Comparison of ENCODE assay signal across 8 cellular contexts in genomic region chr9:127980706-127981558, GRCh38. TPM values are rescaled to one million over a fixed set of nuclear protein-coding genes. Genes with fewer than 3 reads are reported as not detected.
A peak's percentile ranks its signal among the peaks of the same experiment; 100 is the strongest.
DNase-seq lines count a peak whose midpoint lies in the region; ATAC-seq, FAIRE-seq and TF ChIP-seq lines count a peak whose summit lies in the region.

EEIG1 (minus strand) TSS chr9:127980989; CDS start chr9:127980137, 852 bp downstream.

- peak in 1 of 3 experiments; percentile 21 for TF ChIP-seq CTCF in esophagus muscularis mucosa (IDR thresholded peaks at IDR 0.05)

- no peak for TF ChIP-seq EP300 in esophagus muscularis mucosa (IDR thresholded peaks at IDR 0.05)

- TF ChIP-seq POLR2A in esophagus muscularis mucosa (IDR thresholded peaks at IDR 0.05; ENCODE audit: low read depth) = no peak

- FAIRE-seq in RCC 7860 (lab: Jason Lieb, UNC) = no peak

- no peaks in the 10 kb centered on the region for H3K27me3 ChIP-seq in esophagus muscularis mucosa

- peak; percentile 77 for ATAC-seq in GM21737 (IDR thresholded peaks at IDR 0.05; ENCODE audit: unreplicated experiment)

- peaks cover 6% of the 10 kb centered on the region; the same call in 1 of the 2 replicates for H3K36me3 ChIP-seq in KOPT-K1 (ENCODE audit: insufficient read depth, low read length)
- no peaks in the 10 kb centered on the region for H3K36me3 ChIP-seq in esophagus muscularis mucosa

- peak; percentile 87 for DNase-seq in DMS79 (lab: John Stamatoyannopoulos, UW)
- DNase-seq in RCC 7860 (ENCODE audit: low spot score) = peak; percentile 70
- DNase-seq in activated T-cell treated with anti-CD3 and anti-CD28 coated beads, Interleukin-2, amount 50 U/mL, for 48 hours = peak; percentile 98 to 99
- peak; percentile 98 for DNase-seq in esophagus muscularis mucosa (ENCODE audit: extremely low spot score)
- DNase-seq in myocyte (ENCODE audit: low read depth) = peak; percentile 94
- peak; percentile 91 for DNase-seq in stimulated activated CD8-positive, alpha-beta memory T cell treated with anti-CD3 and anti-CD28 coated beads, Interleukin-7, amount 100 ng/mL, for 24 hours (ENCODE audit: low read depth)

- H3K27ac ChIP-seq in KOPT-K1 (ENCODE audit: low read depth, low read length, poor library complexity, severe bottlenecking) (peak within 1 kb of the TSS; percentile 83), esophagus muscularis mucosa (replicated peaks in 1 of 4) (peak within 1 kb of the TSS; percentile 91 to 97 (median 96))

- intact Hi-C loops in esophagus muscularis mucosa (cut with DNase I) = loop anchor here (5.0 to 10.0 kb wide), 2 partner anchors 39 to 54 kb away; no protein-coding TSS in a partner anchor

- H3K4me3 ChIP-seq in esophagus muscularis mucosa = peak within 1 kb of the TSS; percentile 81 to 97 (median 89)

- H3K9me3 ChIP-seq in KOPT-K1 (ENCODE audit: insufficient read depth, low read length, poor library complexity, severe bottlenecking) (no peaks in the 10 kb centered on the region), esophagus muscularis mucosa (no peaks in the 10 kb centered on the region)

- H3K4me1 ChIP-seq in esophagus muscularis mucosa = peaks cover 44 to 52% (median 49%) of the 10 kb centered on the region in 4 donors

- 4% methylated on average over 8 of the region's 93 CpGs for WGBS in esophagus muscularis mucosa

RNA-seq across cellular contexts. Expression of gene EEIG1, which starts in this region (rescaled TPM):
- total RNA-seq in esophagus muscularis mucosa (10 to 100 TPM; 12.4 to 29.5 (median 20.0) TPM), myocyte (4.8 and 6.7 TPM in 2 replicates)
- 32.8 TPM for polyA plus RNA-seq in myocyte (2012)

Comparison
In these comparisons a context has a peak if more than half of its experiments do, and no peak if none do; other contexts are left out.
1. Peak in every context shown above with its lines: DNase-seq, ATAC-seq, H3K4me3 ChIP-seq and H3K27ac ChIP-seq.